16 cellular contexts compared by ENCODE assay signal in the genomic region with DNA sequence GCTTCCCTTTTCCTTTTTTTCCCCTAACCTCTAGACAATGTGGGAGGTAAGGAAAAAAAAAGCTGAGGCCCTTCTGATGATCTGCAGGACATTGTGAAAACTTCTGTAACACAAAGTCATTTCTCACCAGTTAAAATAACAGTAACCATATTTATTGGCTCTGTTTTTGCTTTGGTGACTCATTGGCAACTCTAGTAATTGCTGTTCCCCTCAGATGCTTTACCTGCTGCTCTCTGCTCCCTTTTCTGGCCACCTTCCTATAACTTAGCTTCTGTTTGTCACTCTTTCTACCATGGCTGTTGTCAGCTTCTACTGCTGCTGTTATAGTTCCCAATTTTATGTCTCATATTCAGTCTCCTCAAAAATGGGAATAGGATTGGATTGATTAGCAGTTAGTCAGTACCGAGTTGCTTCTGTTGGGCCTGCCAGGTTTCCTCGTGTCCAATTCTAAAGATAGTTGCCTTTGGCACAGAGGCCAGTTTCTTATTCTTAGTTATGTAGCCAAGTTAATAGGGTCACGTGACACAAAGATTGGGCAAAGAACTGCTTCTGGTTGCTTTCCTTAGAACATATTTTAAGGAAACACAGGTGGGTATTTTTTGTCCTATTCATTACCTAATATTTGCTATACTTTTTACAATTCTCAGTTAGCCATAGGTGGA. TPM values are rescaled to one million over a fixed set of nuclear protein-coding genes. Genes with fewer than 3 reads are reported as not detected.
DNase-seq lines count a peak whose midpoint lies in the region; TF ChIP-seq lines count a peak whose summit lies in the region.
"Had no signal": no experiment of that assay in that cellular context is flagged by ENCODE, and none has a peak within 500 bp of the region (broad histone marks: within the 10 kb centered on the region; RNA-seq: fewer than 3 reads in every experiment).

No MANE protein-coding gene starts in this region.

- H3K4ac ChIP-seq in trophoblast cell (ENCODE audit: low read depth, low read length), result no peak overlapping the region

- H3K4me3 ChIP-seq in LNCaP clone FGC (ENCODE audit: low read depth, low read length), result no peak overlapping the region
- no peak overlapping the region for H3K4me3 ChIP-seq in esophagus muscularis mucosa
- H3K4me3 ChIP-seq in trophoblast cell (ENCODE audit: low read depth, low read length), result no peak overlapping the region
- H3K4me3 ChIP-seq: BLaER1 treated with 17β-estradiol and CSF1 and Interleukin-3, amounts not matched to agents 10 nM and 100 nM had no signal

- WGBS in esophagus muscularis mucosa, result 20% methylated on average over 3 of the region's 3 CpGs
- no CpG with 5 or more reads among the region's 3 CpGs for WGBS in trophoblast cell (ENCODE audit: extremely low coverage, insufficient coverage, insufficient read length)

- H3K27me3 ChIP-seq in esophagus muscularis mucosa (no peaks in the 10 kb centered on the region), trophoblast cell (ENCODE audit: insufficient read depth, low read length) (no peaks in the 10 kb centered on the region)
- H3K27me3 ChIP-seq: BLaER1 treated with 17β-estradiol and CSF1 and Interleukin-3, amounts not matched to agents 10 nM and 100 nM had no signal

- no peak for TF ChIP-seq POLR2A in esophagus muscularis mucosa (IDR thresholded peaks at IDR 0.05; ENCODE audit: low read depth)

- no peak overlapping the region for H4K8ac ChIP-seq in trophoblast cell (ENCODE audit: low read depth, low read length)

- H3K79me1 ChIP-seq in trophoblast cell (ENCODE audit: low read length), result no peaks in the 10 kb centered on the region

- peaks cover 6% of the 10 kb centered on the region for H3K4me1 Mint-ChIP-seq in nephron progenitor cell

- H3K27ac Mint-ChIP-seq in nephron progenitor cell, result peak overlapping the region; percentile 3
- H3K27ac Mint-ChIP-seq: activated naive CD8-positive, alpha-beta T cell treated with anti-CD3 and anti-CD28 coated beads for 36 hours; stimulated activated naive CD8-positive, alpha-beta T cell treated with anti-CD3 and anti-CD28 coated beads, Interleukin-15, Interleukin-2, amounts not matched to agents 100 ng/mL and 50 ng/mL, for 24 hours; T-helper 2 cell treated with Interferon-gamma antibody and Interleukin-4, amounts not matched to agents 5 μg/mL and 100 μg/mL, for 36 hours had no signal

- no peak overlapping the region for H3K14ac ChIP-seq in trophoblast cell (ENCODE audit: low read length)

- peak overlapping the region; percentile 45 to 61 (median 56) for H3K27ac ChIP-seq in esophagus muscularis mucosa (replicated peaks in 1 of 4)
- no peak overlapping the region for H3K27ac ChIP-seq in trophoblast cell (ENCODE audit: low read depth, low read length)
- H3K27ac ChIP-seq: BLaER1 treated with 17β-estradiol and CSF1 and Interleukin-3, amounts not matched to agents 10 nM and 100 nM had no signal

- H2BK5ac ChIP-seq in trophoblast cell (ENCODE audit: low read depth, low read length, poor library complexity), result no peak overlapping the region

- no peak overlapping the region for H3K9ac ChIP-seq in trophoblast cell (ENCODE audit: low read length)
- H3K9ac ChIP-seq: BLaER1 treated with 17β-estradiol and CSF1 and Interleukin-3, amounts not matched to agents 10 nM and 100 nM had no signal

- H3K9me3 Mint-ChIP-seq in nephron progenitor cell, result peaks cover 12% of the 10 kb centered on the region
- H3K9me3 Mint-ChIP-seq: activated naive CD8-positive, alpha-beta T cell treated with anti-CD3 and anti-CD28 coated beads for 36 hours; stimulated activated naive CD8-positive, alpha-beta T cell treated with anti-CD3 and anti-CD28 coated beads, Interleukin-15, Interleukin-2, amounts not matched to agents 100 ng/mL and 50 ng/mL, for 24 hours; T-helper 2 cell treated with Interferon-gamma antibody and Interleukin-4, amounts not matched to agents 5 μg/mL and 100 μg/mL, for 36 hours had no signal

- H3K4me2 ChIP-seq in trophoblast cell (ENCODE audit: low read length), result no peak overlapping the region
- H3K4me2 ChIP-seq: BLaER1 treated with 17β-estradiol and CSF1 and Interleukin-3, amounts not matched to agents 10 nM and 100 nM had no signal

- H3K23ac ChIP-seq in trophoblast cell (ENCODE audit: low read length), result no peak overlapping the region

- H4K91ac ChIP-seq in trophoblast cell (ENCODE audit: low read depth, low read length), result no peak overlapping the region

- H4K12ac ChIP-seq in trophoblast cell (ENCODE audit: low read depth, low read length), result no peak overlapping the region

- intact Hi-C loops in esophagus muscularis mucosa (cut with DNase I), result no loop called here

- H3K79me2 ChIP-seq in trophoblast cell (ENCODE audit: control insufficient read depth, insufficient read depth, low read length, poor library complexity), result no peaks in the 10 kb centered on the region

- no peaks in the 10 kb centered on the region for H3K9me3 ChIP-seq in esophagus muscularis mucosa
- no peaks in the 10 kb centered on the region for H3K9me3 ChIP-seq in trophoblast cell (ENCODE audit: insufficient read depth, low read depth, low read length)

- H2BK12ac ChIP-seq in trophoblast cell (ENCODE audit: low read length), result no peak overlapping the region

- TF ChIP-seq CTCF in LNCaP clone FGC (IDR thresholded peaks at IDR 0.05; ENCODE audit: control insufficient read depth, extremely low read depth, insufficient read depth) (no peak), esophagus muscularis mucosa (IDR thresholded peaks at IDR 0.05) (no peak), nephron progenitor cell (IDR thresholded peaks at IDR 0.05) (no peak)

- H2AK5ac ChIP-seq in trophoblast cell (ENCODE audit: low read length), result no peak overlapping the region

- DNase-seq in Daoy (ENCODE audit: low read depth) (peak; percentile 9), LNCaP clone FGC (ENCODE audit: low read depth) (peak; percentile 32), esophagus muscularis mucosa (ENCODE audit: extremely low spot score) (no peak), nephron progenitor cell (no peak), NCI-H128 (lab: John Stamatoyannopoulos, UW; ENCODE audit: unreplicated experiment) (no peak), NCI-H69 (lab: John Stamatoyannopoulos, UW) (no peak), NCI-H748 treated with DMSO at 0.1 percent for 48 hours (lab: John Stamatoyannopoulos, UW) (no peak), trophoblast cell (no peak)
- DNase-seq: activated CD4-positive, alpha-beta T cell treated with anti-CD3 and anti-CD28 coated beads, Interleukin-2, amount 50 U/mL, for 4 hours; activated naive CD8-positive, alpha-beta T cell treated with anti-CD3 and anti-CD28 coated beads for 36 hours; KG1; posterior cingulate gyrus; stimulated activated CD4-positive, alpha-beta T cell treated with anti-CD3 and anti-CD28 coated beads, Interleukin-4, amount 100 ng/mL, for 4 hours had no signal

- no peak overlapping the region for H3K4me3 Mint-ChIP-seq in nephron progenitor cell
- H3K4me3 Mint-ChIP-seq: activated naive CD8-positive, alpha-beta T cell treated with anti-CD3 and anti-CD28 coated beads for 36 hours; stimulated activated naive CD8-positive, alpha-beta T cell treated with anti-CD3 and anti-CD28 coated beads, Interleukin-15, Interleukin-2, amounts not matched to agents 100 ng/mL and 50 ng/mL, for 24 hours; T-helper 2 cell treated with Interferon-gamma antibody and Interleukin-4, amounts not matched to agents 5 μg/mL and 100 μg/mL, for 36 hours had no signal

- TF ChIP-seq EP300 in esophagus muscularis mucosa (IDR thresholded peaks at IDR 0.05), result no peak

- no peak overlapping the region for H2BK120ac ChIP-seq in trophoblast cell (ENCODE audit: insufficient read depth, low read length, poor library complexity)

- no peak overlapping the region for H2AFZ ChIP-seq in trophoblast cell (ENCODE audit: insufficient read depth, low read length, poor library complexity)

- H3K36me3 ChIP-seq in esophagus muscularis mucosa (no peaks in the 10 kb centered on the region), trophoblast cell (ENCODE audit: control insufficient read depth in 1 of 2, insufficient read depth in 2 of 2, low read length in 2 of 2) (no peaks in the 10 kb centered on the region)

- H3K27me3 Mint-ChIP-seq in nephron progenitor cell (ENCODE audit: low read depth, poor library complexity), result no peaks in the 10 kb centered on the region
- H3K27me3 Mint-ChIP-seq: activated naive CD8-positive, alpha-beta T cell treated with anti-CD3 and anti-CD28 coated beads for 36 hours; stimulated activated naive CD8-positive, alpha-beta T cell treated with anti-CD3 and anti-CD28 coated beads, Interleukin-15, Interleukin-2, amounts not matched to agents 100 ng/mL and 50 ng/mL, for 24 hours had no signal

- peaks cover 16 to 32% (median 24%) of the 10 kb centered on the region in 4 donors for H3K4me1 ChIP-seq in esophagus muscularis mucosa
- no peaks in the 10 kb centered on the region for H3K4me1 ChIP-seq in trophoblast cell (ENCODE audit: control insufficient read depth in 1 of 2, insufficient read depth in 2 of 2, low read length in 2 of 2)

- H3K36me3 Mint-ChIP-seq in nephron progenitor cell (ENCODE audit: low read depth), result peaks cover 39% of the 10 kb centered on the region

- no peak overlapping the region for H3K18ac ChIP-seq in trophoblast cell (ENCODE audit: low read length)

RNA-seq across cellular contexts. Expression of gene SCAMP1, which starts 16.8 kb away (rescaled TPM):
- total RNA-seq in Daoy (2014; rRNA removed; shearing (Covaris generic)), result 41.7 and 46.8 TPM in 2 replicates
- total RNA-seq in esophagus muscularis mucosa, result 10 to 100 TPM; 24.7 to 36.8 (median 30.8) TPM
- polyA plus RNA-seq in trophoblast cell (2013), result 16.7 and 18.6 TPM in 2 replicates

Comparison
In these comparisons a context has a peak if more than half of its experiments do, and no peak if none do; other contexts are left out.
1. DNase-seq: peak in Daoy (single experiment) and LNCaP clone FGC (single experiment); none in esophagus muscularis mucosa (single experiment), nephron progenitor cell (single experiment), NCI-H128 (single experiment), NCI-H69 (single experiment), NCI-H748 treated with DMSO at 0.1 percent for 48 hours (single experiment) and trophoblast cell (0 of 2).